ENCODE assay signal across 24 cellular contexts in genomic region chr5:101878190-101878589, GRCh38.
"Had no signal": no experiment of that assay in that cellular context is flagged by ENCODE, and none has a peak within 500 bp of the region (broad histone marks: within the 10 kb centered on the region; RNA-seq: fewer than 3 reads in every experiment).

No MANE protein-coding gene starts in this region.

- H3K27ac ChIP-seq: body of pancreas, esophagus muscularis mucosa, neutrophil, ovary, right lobe of liver, testis had no signal

- H3K9me3 ChIP-seq: body of pancreas, esophagus muscularis mucosa, neutrophil, ovary, right lobe of liver, testis had no signal

- H3K4me1 ChIP-seq: body of pancreas, right lobe of liver, testis had no signal

- H3K4me3 Mint-ChIP-seq: activated T-cell treated with anti-CD3 and anti-CD28 coated beads, Interleukin-2, amount 50 U/mL, for 72 hours; naive B cell; nephron progenitor cell had no signal

- ATAC-seq: activated naive CD4-positive, alpha-beta T cell treated with anti-CD3 and anti-CD28 coated beads, Interleukin-2, amount 50 U/mL, for 72 hours; activated T-cell treated with anti-CD3 and anti-CD28 coated beads, Interleukin-2, amount 50 U/mL, for 72 hours; body of pancreas; left ventricle myocardium superior; right lobe of liver; stimulated activated naive CD8-positive, alpha-beta T cell treated with anti-CD3 and anti-CD28 coated beads, Interleukin-15, Interleukin-2, amounts not matched to agents 100 U/mL and 50 U/mL, for 24 hours had no signal

- H3K27me3 Mint-ChIP-seq: naive B cell, progenitor cell of endocrine pancreas had no signal

- H3K9me3 Mint-ChIP-seq: activated naive CD4-positive, alpha-beta T cell treated with anti-CD3 and anti-CD28 coated beads, Interleukin-2, amount 50 U/mL, for 72 hours; naive B cell; nephron progenitor cell had no signal

- H3K36me3 Mint-ChIP-seq: activated naive CD4-positive, alpha-beta T cell treated with anti-CD3 and anti-CD28 coated beads, Interleukin-2, amount 50 U/mL, for 72 hours; naive B cell had no signal

- H3K4me1 Mint-ChIP-seq: naive B cell had no signal

- H3K27ac Mint-ChIP-seq: activated naive CD4-positive, alpha-beta T cell treated with anti-CD3 and anti-CD28 coated beads, Interleukin-2, amount 50 U/mL, for 72 hours; activated T-cell treated with anti-CD3 and anti-CD28 coated beads, Interleukin-2, amount 50 U/mL, for 72 hours; naive B cell; nephron progenitor cell; progenitor cell of endocrine pancreas had no signal

- H3K4me3 ChIP-seq: body of pancreas, esophagus muscularis mucosa, ovary, right lobe of liver, testis had no signal

- H3K36me3 ChIP-seq: esophagus muscularis mucosa, neutrophil, ovary, right lobe of liver had no signal

- DNase-seq: activated CD4-positive, alpha-beta T cell treated with anti-CD3 and anti-CD28 coated beads for 1 hour; activated CD4-positive, alpha-beta T cell treated with anti-CD3 and anti-CD28 coated beads, Interleukin-2, amount 50 U/mL, for 1 hour; activated naive CD4-positive, alpha-beta T cell; activated T-cell treated with anti-CD3 and anti-CD28 coated beads for 4 hours; activated T-cell treated with anti-CD3 and anti-CD28 coated beads, Interleukin-2, amount 50 U/mL, for 72 hours; body of pancreas; dermis blood vessel endothelial cell; effector CD4-positive, alpha-beta T cell; foreskin melanocyte; islet precursor cell; left ventricle myocardium superior; naive B cell; nephron progenitor cell; ovary; right lobe of liver; stimulated activated CD4-positive, alpha-beta T cell treated with anti-CD3 and anti-CD28 coated beads, Interleukin-12 subunit alpha, Interleukin-12 subunit beta, amount 100 ng/mL, for 4 hours; stimulated activated CD4-positive, alpha-beta T cell treated with anti-CD3 and anti-CD28 coated beads, Interleukin-4, amount 100 ng/mL, for 1 hour; stimulated activated naive CD8-positive, alpha-beta T cell treated with anti-CD3 and anti-CD28 coated beads, Interleukin-15, Interleukin-2, amounts not matched to agents 100 U/mL and 50 U/mL, for 24 hours; testis; trophoblast cell had no signal
